Comparison of ENCODE assay signal across 8 cellular contexts in the genomic region with DNA sequence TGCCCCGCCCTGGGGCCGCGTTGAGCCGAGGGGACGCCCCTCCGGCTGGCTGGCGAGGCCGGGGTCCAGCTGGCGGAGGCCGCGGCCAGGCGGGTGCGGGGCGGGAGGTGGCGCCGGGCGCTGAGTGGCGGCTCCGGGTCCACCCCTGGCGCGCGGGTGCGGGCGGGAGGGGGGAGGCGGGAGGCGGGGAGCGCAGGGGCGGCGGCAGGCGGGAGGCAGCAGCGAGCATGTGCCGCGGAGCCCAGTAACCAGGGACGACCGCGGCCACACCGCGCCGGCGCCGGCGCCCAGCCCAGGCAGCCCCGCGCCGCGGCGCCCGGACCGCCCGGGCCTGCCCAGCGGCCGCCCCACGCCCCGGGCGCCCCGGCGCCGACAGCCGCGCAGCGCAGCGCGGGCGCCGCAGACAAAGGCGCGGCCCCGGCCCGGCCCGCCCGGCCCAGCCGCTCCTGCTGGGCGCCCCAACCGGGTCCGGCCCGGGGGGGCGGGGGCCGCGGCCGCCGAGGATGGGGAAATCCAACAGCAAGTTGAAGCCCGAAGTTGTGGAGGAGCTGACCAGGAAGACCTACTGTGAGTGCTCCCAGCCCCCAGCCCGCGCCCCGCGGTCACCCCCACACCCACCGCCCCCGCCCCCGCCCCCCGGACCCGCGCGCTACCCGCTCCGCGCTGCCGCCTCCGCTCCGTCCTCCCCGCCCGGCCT. TPM values are rescaled to one million over a fixed set of nuclear protein-coding genes. Genes with fewer than 3 reads are reported as not detected.
DNase-seq lines count a peak whose midpoint lies in the region; ATAC-seq and TF ChIP-seq lines count a peak whose summit lies in the region.

Gene NCS1, plus strand, starts transcription at position 244 of the 697 bp plus-strand sequence. Its CDS starts 260 bp downstream, at position 504.

- no peaks in the 10 kb centered on the region for H3K9me3 Mint-ChIP-seq in natural killer cell
- no peaks in the 10 kb centered on the region for H3K9me3 Mint-ChIP-seq in stimulated activated naive CD8-positive, alpha-beta T cell treated with anti-CD3 and anti-CD28 coated beads, Interleukin-15, amount 100 ng/mL, for 72 hours

- peak within 1 kb of the TSS; percentile 83 for H3K4me3 Mint-ChIP-seq in natural killer cell
- peak within 1 kb of the TSS; percentile 77 to 80 for H3K4me3 Mint-ChIP-seq in stimulated activated naive CD8-positive, alpha-beta T cell treated with anti-CD3 and anti-CD28 coated beads, Interleukin-15, amount 100 ng/mL, for 72 hours

- H3K4me1 Mint-ChIP-seq in natural killer cell = peaks cover 1 to 15% of the 10 kb centered on the region in 2 donors
- H3K4me1 Mint-ChIP-seq in stimulated activated naive CD8-positive, alpha-beta T cell treated with anti-CD3 and anti-CD28 coated beads, Interleukin-15, amount 100 ng/mL, for 72 hours = peaks cover 21% of the 10 kb centered on the region

- H3K4me3 ChIP-seq in foreskin fibroblast (ENCODE audit: low read depth in 1 of 2, low read length in 2 of 2) = peak within 1 kb of the TSS; percentile 46 to 77

- DNase-seq in NCI-H1417 (lab: John Stamatoyannopoulos, UW) = peak; percentile 41 to 86 (median 84)
- no peak for DNase-seq in NCI-H1417 treated with DMSO at 0.1 percent for 48 hours (lab: John Stamatoyannopoulos, UW)
- peak; percentile 62 for DNase-seq in OCI-M1 (lab: John Stamatoyannopoulos, UW)
- DNase-seq in activated gamma-delta T cell treated with Interleukin-2 at 50 U/mL for 16 hours = peak; percentile 18
- peak; percentile 74 to 91 for DNase-seq in foreskin fibroblast
- peak; percentile 41 for DNase-seq in natural killer cell
- DNase-seq in stimulated activated naive CD8-positive, alpha-beta T cell treated with anti-CD3 and anti-CD28 coated beads, Interleukin-15, amount 100 ng/mL, for 72 hours = peak; percentile 21 to 40

- H3K36me3 Mint-ChIP-seq in natural killer cell = no peaks in the 10 kb centered on the region

- no peak for TF ChIP-seq CTCF in foreskin fibroblast (IDR thresholded peaks at IDR 0.05; ENCODE audit: low read depth, low read length)
- TF ChIP-seq CTCF in natural killer cell (IDR thresholded peaks at IDR 0.05) = no peak

- no peaks in the 10 kb centered on the region for H3K27me3 Mint-ChIP-seq in natural killer cell (ENCODE audit: low read depth in 2 of 2)
- peaks cover 55% of the 10 kb centered on the region for H3K27me3 Mint-ChIP-seq in stimulated activated naive CD8-positive, alpha-beta T cell treated with anti-CD3 and anti-CD28 coated beads, Interleukin-15, amount 100 ng/mL, for 72 hours

- ATAC-seq in natural killer cell = peak; percentile 61 to 74 (median 68)
- peak; percentile 74 for ATAC-seq in stimulated activated naive CD8-positive, alpha-beta T cell treated with anti-CD3 and anti-CD28 coated beads, Interleukin-15, amount 100 ng/mL, for 72 hours
- ATAC-seq in HG03520 (IDR thresholded peaks at IDR 0.05; ENCODE audit: unreplicated experiment) = no peak

- intact Hi-C loops in natural killer cell (cut with micrococcal nuclease) = loop anchor here (2.0 to 10.0 kb wide), 3 partner anchors 45 to 66 kb away; no protein-coding TSS in a partner anchor

- H3K27ac Mint-ChIP-seq in natural killer cell = peak within 1 kb of the TSS in 1 of 2 donors; percentile 72
- no peak within 1 kb of the TSS for H3K27ac Mint-ChIP-seq in stimulated activated naive CD8-positive, alpha-beta T cell treated with anti-CD3 and anti-CD28 coated beads, Interleukin-15, amount 100 ng/mL, for 72 hours

RNA-seq across cellular contexts. Expression of gene NCS1, which starts in this region (rescaled TPM):
- 1 to 10 TPM; 1.4 to 2.4 (median 1.5) TPM for total RNA-seq in natural killer cell
